Comparison of ENCODE assay signal across 8 cellular contexts in genomic region chr22:36301384-36301828, GRCh38. TPM values are rescaled to one million over a fixed set of nuclear protein-coding genes. Genes with fewer than 3 reads are reported as not detected.
A peak's percentile ranks its signal among the peaks of the same experiment; 100 is the strongest.
DNase-seq lines count a peak whose midpoint lies in the region; ATAC-seq and TF ChIP-seq lines count a peak whose summit lies in the region.

No MANE protein-coding gene starts in this region.

- DNase-seq in DMS 273 treated with DMSO at 0.1 percent for 48 hours (lab: John Stamatoyannopoulos, UW): peak; percentile 5
- DNase-seq in HuH-7.5 (ENCODE audit: low spot score): peak; percentile 79
- DNase-seq in RKO (ENCODE audit: low spot score): peak; percentile 40
- peak; percentile 65 for DNase-seq in activated T-helper 1 cell treated with anti-CD3 and anti-CD28 coated beads, Interleukin-12 subunit alpha, Interleukin-12 subunit beta, Interleukin-2, Interleukin-4 antibody, amounts not matched to agents 30 ng/mL and 10 ng/mL and 1 ng/mL, durations not matched to agents 14 hours and 24 hours and 36 hours (ENCODE audit: low spot score)
- DNase-seq in fibroblast of lung (ENCODE audit: low read depth in 2 of 2): peak; percentile 43 to 76
- peak; percentile 86 for DNase-seq in nephron progenitor cell
- DNase-seq in stimulated activated naive CD8-positive, alpha-beta T cell treated with anti-CD3 and anti-CD28 coated beads, Interleukin-15, amount 100 ng/mL, for 72 hours: peak; percentile 78 to 81

- H3K36me3 Mint-ChIP-seq in activated T-helper 1 cell treated with anti-CD3 and anti-CD28 coated beads, Interleukin-12 subunit alpha, Interleukin-12 subunit beta, Interleukin-2, Interleukin-4 antibody, amounts not matched to agents 30 ng/mL and 10 ng/mL and 1 ng/mL, durations not matched to agents 14 hours and 24 hours and 36 hours (ENCODE audit: low read depth): peaks cover 41% of the 10 kb centered on the region
- peaks cover 57% of the 10 kb centered on the region for H3K36me3 Mint-ChIP-seq in nephron progenitor cell (ENCODE audit: low read depth)

- H3K4me3 Mint-ChIP-seq in activated T-helper 1 cell treated with anti-CD3 and anti-CD28 coated beads, Interleukin-12 subunit alpha, Interleukin-12 subunit beta, Interleukin-2, Interleukin-4 antibody, amounts not matched to agents 30 ng/mL and 10 ng/mL and 1 ng/mL, durations not matched to agents 14 hours and 24 hours and 36 hours: no peak overlapping the region
- H3K4me3 Mint-ChIP-seq in nephron progenitor cell: no peak overlapping the region
- no peak overlapping the region for H3K4me3 Mint-ChIP-seq in stimulated activated naive CD8-positive, alpha-beta T cell treated with anti-CD3 and anti-CD28 coated beads, Interleukin-15, amount 100 ng/mL, for 72 hours

- H3K27ac Mint-ChIP-seq in activated T-helper 1 cell treated with anti-CD3 and anti-CD28 coated beads, Interleukin-12 subunit alpha, Interleukin-12 subunit beta, Interleukin-2, Interleukin-4 antibody, amounts not matched to agents 30 ng/mL and 10 ng/mL and 1 ng/mL, durations not matched to agents 14 hours and 24 hours and 36 hours: no peak overlapping the region
- peak overlapping the region; percentile 69 for H3K27ac Mint-ChIP-seq in nephron progenitor cell
- peak overlapping the region in 1 of 2 donors; percentile 95 for H3K27ac Mint-ChIP-seq in stimulated activated naive CD8-positive, alpha-beta T cell treated with anti-CD3 and anti-CD28 coated beads, Interleukin-15, amount 100 ng/mL, for 72 hours

- H3K9ac ChIP-seq in fibroblast of lung (ENCODE audit: insufficient read depth, low read length): peak overlapping the region; percentile 57

- TF ChIP-seq CTCF in fibroblast of lung (conservative IDR thresholded peaks at IDR 0.05 in 1 of 2, IDR thresholded peaks at IDR 0.05 in 1 of 2; ENCODE audit: low read depth in 1 of 2, low read length in 2 of 2): peak; percentile 79 to 95
- peak; percentile 94 for TF ChIP-seq CTCF in nephron progenitor cell (IDR thresholded peaks at IDR 0.05)

- H3K4me1 Mint-ChIP-seq in activated T-helper 1 cell treated with anti-CD3 and anti-CD28 coated beads, Interleukin-12 subunit alpha, Interleukin-12 subunit beta, Interleukin-2, Interleukin-4 antibody, amounts not matched to agents 30 ng/mL and 10 ng/mL and 1 ng/mL, durations not matched to agents 14 hours and 24 hours and 36 hours (ENCODE audit: low read depth): peaks cover 6% of the 10 kb centered on the region
- no peaks in the 10 kb centered on the region for H3K4me1 Mint-ChIP-seq in nephron progenitor cell
- peaks cover 31% of the 10 kb centered on the region for H3K4me1 Mint-ChIP-seq in stimulated activated naive CD8-positive, alpha-beta T cell treated with anti-CD3 and anti-CD28 coated beads, Interleukin-15, amount 100 ng/mL, for 72 hours

- H3K27ac ChIP-seq in fibroblast of lung (ENCODE audit: insufficient read depth, low read length): peak overlapping the region; percentile 98

- H3K4me3 ChIP-seq in fibroblast of lung (replicated peaks in 1 of 4; ENCODE audit: control extremely low read depth in 1 of 4, insufficient read depth in 1 of 4, low read depth in 3 of 4, low read length in 4 of 4): no peak overlapping the region

- H3K4me2 ChIP-seq in fibroblast of lung (ENCODE audit: extremely low read depth, insufficient read depth, low read length): peak overlapping the region; percentile 79

- peaks cover 4% of the 10 kb centered on the region for H4K20me1 ChIP-seq in fibroblast of lung (ENCODE audit: control insufficient read depth, extremely low read depth, insufficient read depth, low read length)

- intact Hi-C loops in activated T-helper 1 cell treated with anti-CD3 and anti-CD28 coated beads, Interleukin-12 subunit alpha, Interleukin-12 subunit beta, Interleukin-2, Interleukin-4 antibody, amounts not matched to agents 30 ng/mL and 10 ng/mL and 1 ng/mL, durations not matched to agents 14 hours and 24 hours and 36 hours (cut with micrococcal nuclease): loop anchor here (1.0 to 2.0 kb wide), 4 partner anchors 30 to 169 kb away; no protein-coding TSS in a partner anchor

- H2AFZ ChIP-seq in fibroblast of lung (ENCODE audit: low read length): no peak overlapping the region

- no peaks in the 10 kb centered on the region for H3K9me3 Mint-ChIP-seq in activated T-helper 1 cell treated with anti-CD3 and anti-CD28 coated beads, Interleukin-12 subunit alpha, Interleukin-12 subunit beta, Interleukin-2, Interleukin-4 antibody, amounts not matched to agents 30 ng/mL and 10 ng/mL and 1 ng/mL, durations not matched to agents 14 hours and 24 hours and 36 hours
- no peaks in the 10 kb centered on the region for H3K9me3 Mint-ChIP-seq in nephron progenitor cell
- H3K9me3 Mint-ChIP-seq in stimulated activated naive CD8-positive, alpha-beta T cell treated with anti-CD3 and anti-CD28 coated beads, Interleukin-15, amount 100 ng/mL, for 72 hours: no peaks in the 10 kb centered on the region

- H3K27me3 ChIP-seq in fibroblast of lung (ENCODE audit: control insufficient read depth, insufficient read depth, low read length): no peaks in the 10 kb centered on the region

- peaks cover 83% of the 10 kb centered on the region for H3K79me2 ChIP-seq in fibroblast of lung (ENCODE audit: control insufficient read depth, insufficient read depth, low read length)

- H3K9me3 ChIP-seq in fibroblast of lung (ENCODE audit: control insufficient read depth, insufficient read depth, low read depth, low read length): no peaks in the 10 kb centered on the region

- peaks cover 88% of the 10 kb centered on the region for H3K36me3 ChIP-seq in fibroblast of lung (ENCODE audit: control insufficient read depth, insufficient read depth, low read length)

- H3K27me3 Mint-ChIP-seq in activated T-helper 1 cell treated with anti-CD3 and anti-CD28 coated beads, Interleukin-12 subunit alpha, Interleukin-12 subunit beta, Interleukin-2, Interleukin-4 antibody, amounts not matched to agents 30 ng/mL and 10 ng/mL and 1 ng/mL, durations not matched to agents 14 hours and 24 hours and 36 hours (ENCODE audit: insufficient read depth): no peaks in the 10 kb centered on the region
- no peaks in the 10 kb centered on the region for H3K27me3 Mint-ChIP-seq in nephron progenitor cell (ENCODE audit: low read depth, poor library complexity)
- H3K27me3 Mint-ChIP-seq in stimulated activated naive CD8-positive, alpha-beta T cell treated with anti-CD3 and anti-CD28 coated beads, Interleukin-15, amount 100 ng/mL, for 72 hours: no peaks in the 10 kb centered on the region

- peak; percentile 94 for ATAC-seq in stimulated activated naive CD8-positive, alpha-beta T cell treated with anti-CD3 and anti-CD28 coated beads, Interleukin-15, amount 100 ng/mL, for 72 hours
- ATAC-seq in GM18511 (IDR thresholded peaks at IDR 0.05; ENCODE audit: unreplicated experiment): no peak

- H3K4me1 ChIP-seq in fibroblast of lung (ENCODE audit: control insufficient read depth, extremely low read depth, insufficient read depth, low read length): peaks cover 36% of the 10 kb centered on the region

RNA-seq across cellular contexts. Expression of gene APOL1, which starts 48.5 kb away (rescaled TPM):
- total RNA-seq in activated T-helper 1 cell treated with anti-CD3 and anti-CD28 coated beads, Interleukin-12 subunit alpha, Interleukin-12 subunit beta, Interleukin-2, Interleukin-4 antibody, amounts not matched to agents 30 ng/mL and 10 ng/mL and 1 ng/mL, durations not matched to agents 14 hours and 24 hours and 36 hours: 36.7 and 37.1 TPM in 2 replicates
- 44.2 and 80.3 TPM in 2 replicates for total RNA-seq in fibroblast of lung
- polyA plus RNA-seq in fibroblast of lung: 24.6 and 40.0 TPM in 2 replicates
- 44.0 and 77.4 TPM in 2 replicates for polyA plus RNA-seq in fibroblast of lung (2012)
- polyA minus RNA-seq in fibroblast of lung (ENCODE audit: low replicate concordance): 34.3 and 72.8 TPM in 2 replicates

Comparison
In these comparisons a context has a peak if more than half of its experiments do, and no peak if none do; other contexts are left out.
1. DNase-seq: peak in every context shown above with its lines; median percentile 86 in nephron progenitor cell; 80 in stimulated activated naive CD8-positive, alpha-beta T cell treated with anti-CD3 and anti-CD28 coated beads, Interleukin-15, amount 100 ng/mL, for 72 hours; 79 in HuH-7.5; 65 in activated T-helper 1 cell treated with anti-CD3 and anti-CD28 coated beads, Interleukin-12 subunit alpha, Interleukin-12 subunit beta, Interleukin-2, Interleukin-4 antibody, amounts not matched to agents 30 ng/mL and 10 ng/mL and 1 ng/mL, durations not matched to agents 14 hours and 24 hours and 36 hours; 60 in fibroblast of lung; 40 in RKO; 5 in DMS 273 treated with DMSO at 0.1 percent for 48 hours.